In the genomic region with DNA sequence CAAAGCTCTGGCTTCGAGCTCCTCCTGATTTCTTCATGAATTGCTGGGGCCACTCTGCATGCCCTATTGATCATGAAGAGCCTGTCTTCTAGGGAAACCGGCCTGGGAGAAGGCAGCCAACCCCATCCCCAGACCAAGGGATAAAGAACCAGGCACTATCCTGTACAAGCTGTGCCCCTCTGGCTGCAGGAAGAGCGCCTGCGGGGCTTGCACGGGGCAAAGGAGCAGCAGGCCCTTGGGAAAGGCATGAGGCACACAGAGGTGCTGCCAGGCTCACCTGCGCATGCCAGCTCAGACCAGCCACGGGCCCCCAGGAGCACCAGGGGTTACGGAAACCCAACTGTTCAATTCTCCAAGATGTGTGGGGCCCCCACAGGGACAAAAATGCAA, we compare ENCODE assay signal across 8 cellular contexts. TPM values are rescaled to one million over a fixed set of nuclear protein-coding genes. Genes with fewer than 3 reads are reported as not detected.
DNase-seq lines count a peak whose midpoint lies in the region; ATAC-seq and TF ChIP-seq lines count a peak whose summit lies in the region.
"Had no signal": no experiment of that assay in that cellular context is flagged by ENCODE, and none has a peak within 500 bp of the region (broad histone marks: within the 10 kb centered on the region; RNA-seq: fewer than 3 reads in every experiment).

No MANE protein-coding gene starts in this region.

- no peak overlapping the region for H2BK20ac ChIP-seq in H9 (ENCODE audit: low read depth, low read length, poor library complexity, severe bottlenecking)

- H3K9me3 ChIP-seq in H9 (ENCODE audit: control insufficient read depth, low read depth, low read length), result no peaks in the 10 kb centered on the region
- H3K9me3 ChIP-seq in SK-N-MC (ENCODE audit: low read depth, low read length), result no peaks in the 10 kb centered on the region
- H3K9me3 ChIP-seq in right atrium auricular region, result no peaks in the 10 kb centered on the region
- H3K9me3 ChIP-seq in skeletal muscle tissue (ENCODE audit: control insufficient read depth in 3 of 3, low read length in 3 of 3), result no peaks in the 10 kb centered on the region

- no peaks in the 10 kb centered on the region for H3K27me3 ChIP-seq in H9 (ENCODE audit: insufficient read depth, low read length)
- no peaks in the 10 kb centered on the region for H3K27me3 ChIP-seq in right atrium auricular region
- no peaks in the 10 kb centered on the region for H3K27me3 ChIP-seq in skeletal muscle tissue (ENCODE audit: control insufficient read depth in 3 of 3, insufficient read depth in 3 of 3, low read length in 3 of 3)

- H3K4me1 ChIP-seq in H9 (ENCODE audit: insufficient read depth, low read length), result peaks cover 6% of the 10 kb centered on the region; the same call in 1 of the 2 replicates
- H3K4me1 ChIP-seq in right atrium auricular region, result peaks cover 0 to 52% of the 10 kb centered on the region in 2 donors
- H3K4me1 ChIP-seq in skeletal muscle tissue (ENCODE audit: control insufficient read depth in 3 of 3, insufficient read depth in 3 of 3, low read length in 3 of 3), result peaks cover 23 to 39% (median 26%) of the 10 kb centered on the region in 3 donors

- H3K36me3 Mint-ChIP-seq in H9 (ENCODE audit: insufficient read depth in 1 of 3, low read depth in 3 of 3), result no peaks in the 10 kb centered on the region; a peak in 1 of 7 replicates

- H3K9ac ChIP-seq in H9 (ENCODE audit: extremely low read depth, insufficient read length, low read length), result no peak overlapping the region
- peak overlapping the region; percentile 71 for H3K9ac ChIP-seq in SK-N-MC (ENCODE audit: insufficient read length)
- peak overlapping the region in 2 of 3 donors; percentile 73 to 81 for H3K9ac ChIP-seq in skeletal muscle tissue (ENCODE audit: low read depth in 1 of 3, low read length in 3 of 3)

- H3T11ph ChIP-seq in H9 (ENCODE audit: low read length), result no peak overlapping the region

- no peak overlapping the region for H3K18ac ChIP-seq in H9 (ENCODE audit: insufficient read length, low read depth, low read length)

- peak overlapping the region; percentile 83 to 95 for H3K4me3 Mint-ChIP-seq in H9

- peak overlapping the region; percentile 10 to 94 (median 88); a peak in 6 of 7 replicates for H3K27ac Mint-ChIP-seq in H9

- no peaks in the 10 kb centered on the region; the same call in 1 of the 2 replicates for H3K27me3 Mint-ChIP-seq in H9 (ENCODE audit: low read depth)

- H4K5ac ChIP-seq in H9 (ENCODE audit: insufficient read length, low read depth, low read length), result no peak overlapping the region

- H3K23ac ChIP-seq in H9 (ENCODE audit: insufficient read length, low read depth, low read length), result no peak overlapping the region

- no peak overlapping the region for H2BK5ac ChIP-seq in H9 (ENCODE audit: insufficient read length, low read length)

- H2BK15ac ChIP-seq in H9 (ENCODE audit: low read depth, low read length), result no peak overlapping the region

- ATAC-seq in esophagus mucosa, result no peak

- no peak for TF ChIP-seq CTCF in H9 (conservative IDR thresholded peaks at IDR 0.05)
- no peak for TF ChIP-seq CTCF in right atrium auricular region (IDR thresholded peaks at IDR 0.05)

- H3K9me3 Mint-ChIP-seq in H9, result no peaks in the 10 kb centered on the region; a peak in 1 of 5 replicates

- no peak overlapping the region for H3K56ac ChIP-seq in H9 (ENCODE audit: insufficient read length, low read depth, low read length)

- H3K14ac ChIP-seq in H9 (ENCODE audit: insufficient read depth, low read length), result no peak overlapping the region

- peak overlapping the region; percentile 86 for H3K4me3 ChIP-seq in SK-N-MC
- peak overlapping the region; percentile 71 to 89 for H3K4me3 ChIP-seq in right atrium auricular region
- peak overlapping the region; percentile 4 to 49 (median 9) for H3K4me3 ChIP-seq in skeletal muscle tissue (ENCODE audit: low read length in 3 of 3)

- no peaks in the 10 kb centered on the region for H4K20me1 ChIP-seq in H9 (ENCODE audit: control insufficient read depth, insufficient read depth, insufficient read length)

- H2BK12ac ChIP-seq in H9 (ENCODE audit: insufficient read length, low read depth, low read length), result no peak overlapping the region

- TF ChIP-seq POLR2A in erythroblast (IDR thresholded peaks at IDR 0.05; ENCODE audit: low read length), result no peak

- H4K8ac ChIP-seq in H9 (replicated peaks; ENCODE audit: insufficient read length, low read depth, low read length), result no peak overlapping the region

- DNase-seq in H9, result peak; percentile 52
- DNase-seq in SK-N-MC (ENCODE audit: low read depth, low spot score), result no peak
- DNase-seq in right atrium auricular region (ENCODE audit: low spot score), result no peak
- no peak for DNase-seq in SW 1271 (lab: John Stamatoyannopoulos, UW)
- no peak for DNase-seq in erythroblast (lab: John Stamatoyannopoulos, UW)
- DNase-seq: occipital lobe had no signal

- H3K79me1 ChIP-seq in H9 (ENCODE audit: insufficient read depth, low read depth, low read length, poor library complexity, severe bottlenecking), result peaks cover 7% of the 10 kb centered on the region

- H3K4ac ChIP-seq in H9 (ENCODE audit: low read depth, low read length), result no peak overlapping the region

- H4K91ac ChIP-seq in H9 (ENCODE audit: insufficient read length, low read depth, low read length), result no peak overlapping the region

- no CpG with 5 or more reads among the region's 8 CpGs for WGBS in H9 (ENCODE audit: extremely low coverage, insufficient read length, low lambda C conversion rate)

- peaks cover 25% of the 10 kb centered on the region; the same call in 1 of the 2 replicates for H3K79me2 ChIP-seq in H9 (ENCODE audit: insufficient read depth, low read length)

- H3K4me2 ChIP-seq in H9 (ENCODE audit: insufficient read depth, insufficient read length, low read length), result peak overlapping the region; percentile 82

- H3K23me2 ChIP-seq in H9 (ENCODE audit: insufficient read length, low read depth, low read length, poor library complexity, severe bottlenecking), result peaks cover 13% of the 10 kb centered on the region

- H3K4me1 Mint-ChIP-seq in H9, result peaks cover 47 to 59% of the 10 kb centered on the region in 2 experiments

- H3K36me3 ChIP-seq in SK-N-MC (ENCODE audit: insufficient read depth, low read length), result no peaks in the 10 kb centered on the region
- H3K36me3 ChIP-seq in right atrium auricular region, result no peaks in the 10 kb centered on the region
- H3K36me3 ChIP-seq in skeletal muscle tissue (ENCODE audit: control insufficient read depth in 3 of 3, insufficient read depth in 3 of 3, low read length in 3 of 3), result no peaks in the 10 kb centered on the region

- no peak overlapping the region for H3K27ac ChIP-seq in H9 (ENCODE audit: insufficient read length, low read depth, low read length)
- H3K27ac ChIP-seq in SK-N-MC, result peak overlapping the region; percentile 65; the same call in 1 of the 2 replicates
- H3K27ac ChIP-seq in right atrium auricular region, result peak overlapping the region; percentile 91 to 99
- no peak overlapping the region for H3K27ac ChIP-seq in skeletal muscle tissue (ENCODE audit: low read depth, low read length)

- no peak overlapping the region for H2AK5ac ChIP-seq in H9 (ENCODE audit: insufficient read length, low read length)

- no peak overlapping the region for H2AFZ ChIP-seq in H9 (ENCODE audit: low read length)

- no peak overlapping the region for H2BK120ac ChIP-seq in H9 (ENCODE audit: low read depth, low read length, poor library complexity, severe bottlenecking)

RNA-seq across cellular contexts. Expression of a gene that starts 2.1 kb away (rescaled TPM):
- total RNA-seq in H9 (2021) (89.5 and 92.7 TPM in 2 replicates), right atrium auricular region (10 to 100 TPM; 58.3 to 76.0 TPM), skeletal muscle tissue (4.7 TPM), esophagus mucosa (22.1 TPM)

Comparison
In these comparisons a context has a peak if more than half of its experiments do, and no peak if none do; other contexts are left out.
1. H3K27ac ChIP-seq: peak in SK-N-MC (single experiment) and right atrium auricular region (2 of 2); none in H9 (single experiment) and skeletal muscle tissue (single experiment).
2. H3K4me3 ChIP-seq: peak in every context shown above with its lines; median percentile 86 in SK-N-MC; 80 in right atrium auricular region; 9 in skeletal muscle tissue.